8 cellular contexts compared by ENCODE assay signal in genomic region chr20:23995905-23996666, GRCh38. TPM values are rescaled to one million over a fixed set of nuclear protein-coding genes. Genes with fewer than 3 reads are reported as not detected.
A peak's percentile ranks its signal among the peaks of the same experiment; 100 is the strongest.
DNase-seq lines count a peak whose midpoint lies in the region; ATAC-seq, FAIRE-seq and TF ChIP-seq lines count a peak whose summit lies in the region.

No MANE protein-coding gene starts in this region.

- no peaks in the 10 kb centered on the region for H4K20me1 ChIP-seq in OCI-LY7 (ENCODE audit: insufficient read depth, low read length)

- H3K4me3 ChIP-seq in OCI-LY7 (ENCODE audit: low read depth, low read length, poor library complexity, severe bottlenecking) (no peak overlapping the region), psoas muscle (no peak overlapping the region)

- peaks cover 0 to 19% (median 3%) of the 10 kb centered on the region in 3 donors for H3K27me3 ChIP-seq in psoas muscle (ENCODE audit: insufficient read depth in 3 of 3, low read length in 2 of 3)

- peak; percentile 83 for TF ChIP-seq CTCF in OCI-LY7 (conservative IDR thresholded peaks at IDR 0.05; ENCODE audit: low read length)
- TF ChIP-seq CTCF in psoas muscle (IDR thresholded peaks at IDR 0.05) = peak; percentile 78

- H3K9me2 ChIP-seq in OCI-LY7 (ENCODE audit: insufficient read depth, low read length) = no peaks in the 10 kb centered on the region

- FAIRE-seq in A204.1 (lab: Jason Lieb, UNC) = peak; percentile 100
- peak; percentile 50 for FAIRE-seq in GM12892 (lab: Jason Lieb, UNC)

- no peak for TF ChIP-seq POLR2A in GM12892 (IDR thresholded peaks at IDR 0.05; ENCODE audit: low read depth, low read length)

- ATAC-seq in psoas muscle = no peak
- no peak for ATAC-seq in HG02798 (IDR thresholded peaks at IDR 0.05; ENCODE audit: poor library complexity, unreplicated experiment)
- ATAC-seq in GM18873 (IDR thresholded peaks at IDR 0.05; ENCODE audit: low FRiP score, unreplicated experiment) = no peak

- H3K27ac ChIP-seq in OCI-LY7 (ENCODE audit: low read depth, low read length, poor library complexity, severe bottlenecking) (no peak overlapping the region), psoas muscle (no peak overlapping the region)

- H3K36me3 ChIP-seq in OCI-LY7 (ENCODE audit: insufficient read depth, low read length) (no peaks in the 10 kb centered on the region), psoas muscle (ENCODE audit: insufficient read depth in 1 of 2, low read depth in 1 of 2) (no peaks in the 10 kb centered on the region)

- DNase-seq in GM12892 (ENCODE audit: insufficient read length) (no peak), OCI-LY7 (ENCODE audit: low spot score) (peak; percentile 64), globus pallidus (ENCODE audit: low spot score) (peak; percentile 16), psoas muscle (peak in 1 of 2 donors; percentile 51)
- peak; percentile 65 to 66 for DNase-seq in activated T-cell treated with anti-CD3 and anti-CD28 coated beads, Interleukin-2, amount 50 U/mL, for 48 hours

- intact Hi-C loops in OCI-LY7 (cut with micrococcal nuclease; ENCODE audit: unreplicated experiment) = loop anchor here (5.0 kb wide), 3 partner anchors 59 to 199 kb away; no protein-coding TSS in a partner anchor
- intact Hi-C loops in psoas muscle (cut with DNase I) = loop anchor here (5.0 to 10.0 kb wide), 5 partner anchors 59 to 1651 kb away; no protein-coding TSS in a partner anchor

- BruUV-seq in OCI-LY7 (replicated peaks; lab: Mats Ljungman, UMichigan) = no TSS peak

- no peak overlapping the region for H3K4me2 ChIP-seq in OCI-LY7 (ENCODE audit: low read length)

- no peaks in the 10 kb centered on the region for H3K79me2 ChIP-seq in OCI-LY7 (ENCODE audit: insufficient read depth, low read depth, low read length)

- 47 to 50% (median 47%) methylated on average over 11 of the region's 11 CpGs for WGBS in psoas muscle, 3 donors

- CTCF ChIA-PET in OCI-LY7 (lab: Charles Lee; ENCODE audit: unreplicated experiment) = no interaction called here

- POLR2A ChIA-PET in OCI-LY7 (lab: Charles Lee) = no interaction called here

- no peak overlapping the region for H2AFZ ChIP-seq in OCI-LY7 (ENCODE audit: low read length)

- H3K9me3 ChIP-seq in OCI-LY7 (ENCODE audit: low read length) = no peaks in the 10 kb centered on the region
- no peaks in the 10 kb centered on the region for H3K9me3 ChIP-seq in psoas muscle

- H3K4me1 ChIP-seq in OCI-LY7 (ENCODE audit: insufficient read depth, low read length, poor library complexity, severe bottlenecking) (no peaks in the 10 kb centered on the region), psoas muscle (no peaks in the 10 kb centered on the region)

RNA-seq across cellular contexts. Expression of gene GGTLC1, which starts 7.5 kb away (rescaled TPM):
- not detected for polyA plus RNA-seq in GM12892 (2012; ENCODE audit: missing spikeins)
- not detected in 2 replicates for total RNA-seq in OCI-LY7 (2014; rRNA removed; shearing (Covaris generic))
- total RNA-seq in OCI-LY7 (2022) (not detected in 2 replicates), psoas muscle (not detected)
- not detected for polyA plus RNA-seq in psoas muscle
